20 cellular contexts compared by ENCODE assay signal in genomic region chr15:39695793-39696192, GRCh38.
DNase-seq lines count a peak whose midpoint lies in the region; ATAC-seq and TF ChIP-seq lines count a peak whose summit lies in the region.
"Had no signal": no experiment of that assay in that cellular context is flagged by ENCODE, and none has a peak within 500 bp of the region (broad histone marks: within the 10 kb centered on the region; RNA-seq: fewer than 3 reads in every experiment).

No MANE protein-coding gene starts in this region.

- DNase-seq in activated CD4-positive, alpha-beta T cell treated with anti-CD3 and anti-CD28 coated beads for 36 hours: no peak
- DNase-seq in activated CD4-positive, alpha-beta T cell treated with anti-CD3 and anti-CD28 coated beads, Interleukin-2, amount 50 U/mL, for 1 hour: no peak
- DNase-seq in GM12865 (ENCODE audit: low read depth) (peak; percentile 29), mesothelial cell of epicardium (ENCODE audit: low spot score in 2 of 2, unreplicated experiment in 2 of 2) (no peak), left lobe of liver (ENCODE audit: low spot score) (no peak)
- DNase-seq in NK-92 treated with Interleukin-12 subunit alpha and Interleukin-12 subunit beta, amount 100 ng/mL, for 24 hours (lab: John Stamatoyannopoulos, UW): no peak
- DNase-seq: 8988T; Calu3; CD4-positive, alpha-beta memory T cell; DMS79 treated with DMSO at 0.1 percent for 48 hours; GF-D8; HCEC 1CT; HFFc6 had no signal

- TF ChIP-seq CTCF in GM12865 (IDR thresholded peaks at IDR 0.05; ENCODE audit: insufficient read depth, low read depth, low read length, missing control alignments) (no peak), mesothelial cell of epicardium (IDR thresholded peaks at IDR 0.05; ENCODE audit: unreplicated experiment) (no peak)

- CTCF ChIA-PET in activated CD4-positive, alpha-beta T cell treated with anti-CD3 and anti-CD28 coated beads for 36 hours (lab: Charles Lee): interaction anchor here (0.6 to 1.8 kb wide), 2 partner anchors 10 to 334 kb away, joined by 3 to 5 read pairs; no protein-coding TSS in a partner anchor

- ATAC-seq in activated CD4-positive, alpha-beta T cell treated with anti-CD3 and anti-CD28 coated beads for 36 hours: peak; percentile 47
- ATAC-seq in activated T-helper 17 cell treated with anti-CD3 and anti-CD28 coated beads, Interleukin-2, amount 50 U/mL, for 72 hours (replicated peaks): peak; percentile 39
- ATAC-seq in left lobe of liver (no peak), GM19351 (IDR thresholded peaks at IDR 0.05; ENCODE audit: unreplicated experiment) (no peak)
- ATAC-seq: GM23338, HepG2 had no signal

- H3K4me1 Mint-ChIP-seq in activated CD4-positive, alpha-beta T cell treated with anti-CD3 and anti-CD28 coated beads for 36 hours: peaks cover 1% of the 10 kb centered on the region
- H3K4me1 Mint-ChIP-seq in activated T-helper 17 cell treated with anti-CD3 and anti-CD28 coated beads, Interleukin-2, amount 50 U/mL, for 72 hours: no peaks in the 10 kb centered on the region
- peaks cover 63% of the 10 kb centered on the region for H3K4me1 Mint-ChIP-seq in mesothelial cell of epicardium
- H3K4me1 Mint-ChIP-seq: CD14-positive monocyte had no signal

- intact Hi-C loops in activated CD4-positive, alpha-beta T cell treated with anti-CD3 and anti-CD28 coated beads for 36 hours (cut with DNase I, micrococcal nuclease): no loop called here

- POLR2A ChIA-PET in activated CD4-positive, alpha-beta T cell treated with anti-CD3 and anti-CD28 coated beads for 36 hours (lab: Charles Lee): no interaction called here

- no peak overlapping the region for H3K4me3 Mint-ChIP-seq in activated CD4-positive, alpha-beta T cell treated with anti-CD3 and anti-CD28 coated beads for 36 hours
- no peak overlapping the region for H3K4me3 Mint-ChIP-seq in activated T-helper 17 cell treated with anti-CD3 and anti-CD28 coated beads, Interleukin-2, amount 50 U/mL, for 72 hours
- no peak overlapping the region for H3K4me3 Mint-ChIP-seq in mesothelial cell of epicardium
- H3K4me3 Mint-ChIP-seq: CD14-positive monocyte; CD4-positive, alpha-beta memory T cell; GM23338; HFFc6; IgD-negative memory B cell had no signal

- H3K27ac Mint-ChIP-seq in activated CD4-positive, alpha-beta T cell treated with anti-CD3 and anti-CD28 coated beads for 36 hours: no peak overlapping the region
- no peak overlapping the region for H3K27ac Mint-ChIP-seq in activated T-helper 17 cell treated with anti-CD3 and anti-CD28 coated beads, Interleukin-2, amount 50 U/mL, for 72 hours
- H3K27ac Mint-ChIP-seq in mesothelial cell of epicardium: peak overlapping the region; percentile 22
- H3K27ac Mint-ChIP-seq: CD14-positive monocyte; CD4-positive, alpha-beta memory T cell; GM23338; HFFc6; IgD-negative memory B cell had no signal

- H3K9me3 Mint-ChIP-seq in activated CD4-positive, alpha-beta T cell treated with anti-CD3 and anti-CD28 coated beads for 36 hours (ENCODE audit: low read depth): no peaks in the 10 kb centered on the region
- H3K9me3 Mint-ChIP-seq in activated T-helper 17 cell treated with anti-CD3 and anti-CD28 coated beads, Interleukin-2, amount 50 U/mL, for 72 hours: no peaks in the 10 kb centered on the region
- H3K9me3 Mint-ChIP-seq in mesothelial cell of epicardium: no peaks in the 10 kb centered on the region
- H3K9me3 Mint-ChIP-seq: CD14-positive monocyte; CD4-positive, alpha-beta memory T cell; GM23338; HFFc6; IgD-negative memory B cell had no signal

- no peak overlapping the region for H3K4me3 ChIP-seq in GM12865 (ENCODE audit: low read depth, low read length)
- H3K4me3 ChIP-seq: BLaER1, GM23338 had no signal

- H3K27me3 Mint-ChIP-seq in activated CD4-positive, alpha-beta T cell treated with anti-CD3 and anti-CD28 coated beads for 36 hours: no peaks in the 10 kb centered on the region
- H3K27me3 Mint-ChIP-seq in activated T-helper 17 cell treated with anti-CD3 and anti-CD28 coated beads, Interleukin-2, amount 50 U/mL, for 72 hours: peaks cover 5% of the 10 kb centered on the region
- H3K27me3 Mint-ChIP-seq in mesothelial cell of epicardium (ENCODE audit: low read depth): no peaks in the 10 kb centered on the region

- no peaks in the 10 kb centered on the region for H3K36me3 Mint-ChIP-seq in activated CD4-positive, alpha-beta T cell treated with anti-CD3 and anti-CD28 coated beads for 36 hours (ENCODE audit: low read depth)
- H3K36me3 Mint-ChIP-seq in activated T-helper 17 cell treated with anti-CD3 and anti-CD28 coated beads, Interleukin-2, amount 50 U/mL, for 72 hours (ENCODE audit: low read depth): no peaks in the 10 kb centered on the region
- no peaks in the 10 kb centered on the region for H3K36me3 Mint-ChIP-seq in mesothelial cell of epicardium
- H3K36me3 Mint-ChIP-seq: CD14-positive monocyte; CD4-positive, alpha-beta memory T cell; IgD-negative memory B cell had no signal

Comparison
In these comparisons a context has a peak if more than half of its experiments do, and no peak if none do; other contexts are left out.
1. ATAC-seq: peak in activated CD4-positive, alpha-beta T cell treated with anti-CD3 and anti-CD28 coated beads for 36 hours (single experiment) and activated T-helper 17 cell treated with anti-CD3 and anti-CD28 coated beads, Interleukin-2, amount 50 U/mL, for 72 hours (single experiment); none in left lobe of liver (single experiment) and GM19351 (single experiment).